Comparison of ENCODE assay signal across 1 cellular context in genomic region chr6:53067799-53068442, GRCh38.
TF ChIP-seq lines count a peak whose summit lies in the region.

No MANE protein-coding gene starts in this region.

TF ChIP-seq in K562, 482 proteins besides CTCF, POLR2A, EP300 and RAD21 (continued from another document and continues in another):
- TF ChIP-seq ZNF3 (CRISPR knock-in tag; IDR thresholded peaks at IDR 0.05) = no peak
- no peak for TF ChIP-seq SRSF1 (IDR thresholded peaks at IDR 0.05; ENCODE audit: low read depth, low read length)
- TF ChIP-seq FOXP1 (CRISPR knock-in tag; IDR thresholded peaks at IDR 0.05) = no peak
- TF ChIP-seq ZNF184 (CRISPR knock-in tag; IDR thresholded peaks at IDR 0.05) = no peak
- TF ChIP-seq E2F3 (CRISPR knock-in tag; IDR thresholded peaks at IDR 0.05) = no peak
- TF ChIP-seq, protein P1, sequence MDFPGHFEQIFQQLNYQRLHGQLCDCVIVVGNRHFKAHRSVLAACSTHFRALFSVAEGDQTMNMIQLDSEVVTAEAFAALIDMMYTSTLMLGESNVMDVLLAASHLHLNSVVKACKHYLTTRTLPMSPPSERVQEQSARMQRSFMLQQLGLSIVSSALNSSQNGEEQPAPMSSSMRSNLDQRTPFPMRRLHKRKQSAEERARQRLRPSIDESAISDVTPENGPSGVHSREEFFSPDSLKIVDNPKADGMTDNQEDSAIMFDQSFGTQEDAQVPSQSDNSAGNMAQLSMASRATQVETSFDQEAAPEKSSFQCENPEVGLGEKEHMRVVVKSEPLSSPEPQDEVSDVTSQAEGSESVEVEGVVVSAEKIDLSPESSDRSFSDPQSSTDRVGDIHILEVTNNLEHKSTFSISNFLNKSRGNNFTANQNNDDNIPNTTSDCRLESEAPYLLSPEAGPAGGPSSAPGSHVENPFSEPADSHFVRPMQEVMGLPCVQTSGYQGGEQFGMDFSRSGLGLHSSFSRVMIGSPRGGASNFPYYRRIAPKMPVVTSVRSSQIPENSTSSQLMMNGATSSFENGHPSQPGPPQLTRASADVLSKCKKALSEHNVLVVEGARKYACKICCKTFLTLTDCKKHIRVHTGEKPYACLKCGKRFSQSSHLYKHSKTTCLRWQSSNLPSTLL (IDR thresholded peaks at IDR 0.05) = no peak
- TF ChIP-seq, protein P2, sequence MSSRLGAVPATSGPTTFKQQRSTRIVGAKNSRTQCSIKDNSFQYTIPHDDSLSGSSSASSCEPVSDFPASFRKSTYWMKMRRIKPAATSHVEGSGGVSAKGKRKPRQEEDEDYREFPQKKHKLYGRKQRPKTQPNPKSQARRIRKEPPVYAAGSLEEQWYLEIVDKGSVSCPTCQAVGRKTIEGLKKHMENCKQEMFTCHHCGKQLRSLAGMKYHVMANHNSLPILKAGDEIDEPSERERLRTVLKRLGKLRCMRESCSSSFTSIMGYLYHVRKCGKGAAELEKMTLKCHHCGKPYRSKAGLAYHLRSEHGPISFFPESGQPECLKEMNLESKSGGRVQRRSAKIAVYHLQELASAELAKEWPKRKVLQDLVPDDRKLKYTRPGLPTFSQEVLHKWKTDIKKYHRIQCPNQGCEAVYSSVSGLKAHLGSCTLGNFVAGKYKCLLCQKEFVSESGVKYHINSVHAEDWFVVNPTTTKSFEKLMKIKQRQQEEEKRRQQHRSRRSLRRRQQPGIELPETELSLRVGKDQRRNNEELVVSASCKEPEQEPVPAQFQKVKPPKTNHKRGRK (tag; IDR thresholded peaks at IDR 0.05) = no peak
- TF ChIP-seq MAZ (CRISPR knock-in tag; conservative IDR thresholded peaks at IDR 0.05 in 1 of 2, IDR thresholded peaks at IDR 0.05 in 1 of 2) = no peak
- TF ChIP-seq CEBPG (CRISPR knock-in tag; IDR thresholded peaks at IDR 0.05) = peak; percentile 17; the same call in 1 of the 2 replicates
- peak in 1 of 2 experiments; percentile 64 for TF ChIP-seq CEBPG (tag; conservative IDR thresholded peaks at IDR 0.05 in 1 of 2, IDR thresholded peaks at IDR 0.05 in 1 of 2)
- TF ChIP-seq, protein P3, sequence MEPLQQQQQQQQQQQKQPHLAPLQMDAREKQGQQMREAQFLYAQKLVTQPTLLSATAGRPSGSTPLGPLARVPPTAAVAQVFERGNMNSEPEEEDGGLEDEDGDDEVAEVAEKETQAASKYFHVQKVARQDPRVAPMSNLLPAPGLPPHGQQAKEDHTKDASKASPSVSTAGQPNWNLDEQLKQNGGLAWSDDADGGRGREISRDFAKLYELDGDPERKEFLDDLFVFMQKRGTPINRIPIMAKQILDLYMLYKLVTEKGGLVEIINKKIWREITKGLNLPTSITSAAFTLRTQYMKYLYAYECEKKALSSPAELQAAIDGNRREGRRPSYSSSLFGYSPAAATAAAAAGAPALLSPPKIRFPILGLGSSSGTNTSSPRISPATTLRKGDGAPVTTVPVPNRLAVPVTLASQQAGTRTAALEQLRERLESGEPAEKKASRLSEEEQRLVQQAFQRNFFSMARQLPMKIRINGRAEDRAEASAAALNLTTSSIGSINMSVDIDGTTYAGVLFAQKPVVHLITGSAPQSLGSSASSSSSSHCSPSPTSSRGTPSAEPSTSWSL (CRISPR knock-in tag; IDR thresholded peaks at IDR 0.05; ENCODE audit: borderline replicate concordance) = no peak
- TF ChIP-seq KAT8 (IDR thresholded peaks at IDR 0.05; ENCODE audit: low read depth) = no peak
- peak in 1 of 2 experiments; percentile 78; a peak in 2 of 4 replicates for TF ChIP-seq RCOR1 (IDR thresholded peaks at IDR 0.05; ENCODE audit: borderline replicate concordance in 1 of 2, low read depth in 2 of 2, low read length in 2 of 2)
- no peak for TF ChIP-seq MTA1 (IDR thresholded peaks at IDR 0.05; ENCODE audit: borderline replicate concordance)
- TF ChIP-seq ZNF717 (CRISPR knock-in tag; IDR thresholded peaks at IDR 0.05) = no peak
- no peak for TF ChIP-seq ZBTB34 (CRISPR knock-in tag; IDR thresholded peaks at IDR 0.05)
- no peak for TF ChIP-seq PATZ1 (CRISPR knock-in tag; IDR thresholded peaks at IDR 0.05; ENCODE audit: borderline replicate concordance)
- peak; percentile 83 for TF ChIP-seq RNF2 (IDR thresholded peaks at IDR 0.05)
- TF ChIP-seq FOS (IDR thresholded peaks at IDR 0.05; ENCODE audit: extremely low read depth, insufficient read length) = no peak
- 0 out of 2 replicates have a peak, but pooled peaks have one; percentile 47 for TF ChIP-seq FOSL1 (tag; conservative IDR thresholded peaks at IDR 0.05)
- TF ChIP-seq SNRNP70 (optimal IDR thresholded peaks at IDR 0.05; ENCODE audit: low read depth, low read length) = no peak
- no peak for TF ChIP-seq ZNF551 (CRISPR knock-in tag; IDR thresholded peaks at IDR 0.05)
- peak; percentile 94 for TF ChIP-seq LEF1 (IDR thresholded peaks at IDR 0.05)
- no peak for TF ChIP-seq NBN (IDR thresholded peaks at IDR 0.05; ENCODE audit: low read depth)
- TF ChIP-seq ZBTB12 (CRISPR knock-in tag; IDR thresholded peaks at IDR 0.05) = no peak
- TF ChIP-seq ETV6 (IDR thresholded peaks at IDR 0.05; ENCODE audit: borderline replicate concordance in 1 of 2, low read depth in 2 of 2, low read length in 1 of 2) = no peak
- TF ChIP-seq ETV6 (CRISPR knock-in tag; IDR thresholded peaks at IDR 0.05; ENCODE audit: borderline replicate concordance) = no peak
- peak; percentile 74 for TF ChIP-seq NEUROD1 (IDR thresholded peaks at IDR 0.05; ENCODE audit: borderline replicate concordance, low read depth, low read length, partially characterized antibody)
- TF ChIP-seq TBL1XR1 (IDR thresholded peaks at IDR 0.05; ENCODE audit: low read length in 2 of 2) = peak in 1 of 2 experiments; percentile 81; a peak in 2 of 4 replicates
- no peak for TF ChIP-seq PCBP1 (IDR thresholded peaks at IDR 0.05; ENCODE audit: low read depth, low read length, poor library complexity, severe bottlenecking)
- TF ChIP-seq ZNF655 (CRISPR knock-in tag; IDR thresholded peaks at IDR 0.05) = no peak
- TF ChIP-seq, protein P4, sequence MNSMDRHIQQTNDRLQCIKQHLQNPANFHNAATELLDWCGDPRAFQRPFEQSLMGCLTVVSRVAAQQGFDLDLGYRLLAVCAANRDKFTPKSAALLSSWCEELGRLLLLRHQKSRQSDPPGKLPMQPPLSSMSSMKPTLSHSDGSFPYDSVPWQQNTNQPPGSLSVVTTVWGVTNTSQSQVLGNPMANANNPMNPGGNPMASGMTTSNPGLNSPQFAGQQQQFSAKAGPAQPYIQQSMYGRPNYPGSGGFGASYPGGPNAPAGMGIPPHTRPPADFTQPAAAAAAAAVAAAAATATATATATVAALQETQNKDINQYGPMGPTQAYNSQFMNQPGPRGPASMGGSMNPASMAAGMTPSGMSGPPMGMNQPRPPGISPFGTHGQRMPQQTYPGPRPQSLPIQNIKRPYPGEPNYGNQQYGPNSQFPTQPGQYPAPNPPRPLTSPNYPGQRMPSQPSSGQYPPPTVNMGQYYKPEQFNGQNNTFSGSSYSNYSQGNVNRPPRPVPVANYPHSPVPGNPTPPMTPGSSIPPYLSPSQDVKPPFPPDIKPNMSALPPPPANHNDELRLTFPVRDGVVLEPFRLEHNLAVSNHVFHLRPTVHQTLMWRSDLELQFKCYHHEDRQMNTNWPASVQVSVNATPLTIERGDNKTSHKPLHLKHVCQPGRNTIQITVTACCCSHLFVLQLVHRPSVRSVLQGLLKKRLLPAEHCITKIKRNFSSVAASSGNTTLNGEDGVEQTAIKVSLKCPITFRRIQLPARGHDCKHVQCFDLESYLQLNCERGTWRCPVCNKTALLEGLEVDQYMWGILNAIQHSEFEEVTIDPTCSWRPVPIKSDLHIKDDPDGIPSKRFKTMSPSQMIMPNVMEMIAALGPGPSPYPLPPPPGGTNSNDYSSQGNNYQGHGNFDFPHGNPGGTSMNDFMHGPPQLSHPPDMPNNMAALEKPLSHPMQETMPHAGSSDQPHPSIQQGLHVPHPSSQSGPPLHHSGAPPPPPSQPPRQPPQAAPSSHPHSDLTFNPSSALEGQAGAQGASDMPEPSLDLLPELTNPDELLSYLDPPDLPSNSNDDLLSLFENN (IDR thresholded peaks at IDR 0.05; ENCODE audit: low read depth in 2 of 2, low read length in 2 of 2) = peak in 1 of 2 experiments; percentile 92; a peak in 2 of 4 replicates
- TF ChIP-seq POLR3G (IDR thresholded peaks at IDR 0.05; ENCODE audit: extremely low read depth, insufficient read length, insufficient replicate concordance) = no peak
- TF ChIP-seq PTTG1 (tag; IDR thresholded peaks at IDR 0.05; ENCODE audit: low read depth) = no peak
- TF ChIP-seq MEF2A (IDR thresholded peaks at IDR 0.05; ENCODE audit: control insufficient read depth, low read depth, low read length) = peak; percentile 73; the same call in 1 of the 2 replicates
- peak; percentile 22; the same call in 1 of the 2 replicates for TF ChIP-seq BHLHE40 (IDR thresholded peaks at IDR 0.05; ENCODE audit: low read length)
- 0 out of 2 replicates have a peak, but pooled peaks have one; percentile 6 for TF ChIP-seq SMAD3 (CRISPR knock-in tag; conservative IDR thresholded peaks at IDR 0.05)
- TF ChIP-seq, protein P5, sequence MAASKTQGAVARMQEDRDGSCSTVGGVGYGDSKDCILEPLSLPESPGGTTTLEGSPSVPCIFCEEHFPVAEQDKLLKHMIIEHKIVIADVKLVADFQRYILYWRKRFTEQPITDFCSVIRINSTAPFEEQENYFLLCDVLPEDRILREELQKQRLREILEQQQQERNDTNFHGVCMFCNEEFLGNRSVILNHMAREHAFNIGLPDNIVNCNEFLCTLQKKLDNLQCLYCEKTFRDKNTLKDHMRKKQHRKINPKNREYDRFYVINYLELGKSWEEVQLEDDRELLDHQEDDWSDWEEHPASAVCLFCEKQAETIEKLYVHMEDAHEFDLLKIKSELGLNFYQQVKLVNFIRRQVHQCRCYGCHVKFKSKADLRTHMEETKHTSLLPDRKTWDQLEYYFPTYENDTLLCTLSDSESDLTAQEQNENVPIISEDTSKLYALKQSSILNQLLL (CRISPR knock-in tag; IDR thresholded peaks at IDR 0.05; ENCODE audit: borderline replicate concordance) = no peak
- TF ChIP-seq CBFA2T2 (conservative IDR thresholded peaks at IDR 0.05) = peak; percentile 88
- no peak for TF ChIP-seq MLX (CRISPR knock-in tag; conservative IDR thresholded peaks at IDR 0.05)
- no peak for TF ChIP-seq ETV5 (CRISPR knock-in tag; IDR thresholded peaks at IDR 0.05; ENCODE audit: low read depth)
- TF ChIP-seq FOXM1 (IDR thresholded peaks at IDR 0.05; ENCODE audit: low read depth) = peak; percentile 75; the same call in 1 of the 2 replicates
- TF ChIP-seq FOXM1 (CRISPR knock-in tag; IDR thresholded peaks at IDR 0.05; ENCODE audit: low read depth) = no peak
- TF ChIP-seq, protein P6, sequence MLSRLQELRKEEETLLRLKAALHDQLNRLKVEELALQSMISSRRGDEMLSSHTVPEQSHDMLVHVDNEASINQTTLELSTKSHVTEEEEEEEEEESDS (CRISPR knock-in tag; IDR thresholded peaks at IDR 0.05) = no peak
- peak in 1 of 2 experiments; percentile 46; a peak in 1 of 4 replicates for TF ChIP-seq FOXK2 (conservative IDR thresholded peaks at IDR 0.05 in 1 of 2, IDR thresholded peaks at IDR 0.05 in 1 of 2; ENCODE audit: low read depth in 2 of 2)
